ENCODE assay signal across 9 cellular contexts in genomic region chr13:73998631-73999030, GRCh38.
A peak's percentile ranks its signal among the peaks of the same experiment; 100 is the strongest.
DNase-seq lines count a peak whose midpoint lies in the region; ATAC-seq and TF ChIP-seq lines count a peak whose summit lies in the region.
"Had no signal": no experiment of that assay in that cellular context is flagged by ENCODE, and none has a peak within 500 bp of the region (broad histone marks: within the 10 kb centered on the region; RNA-seq: fewer than 3 reads in every experiment).

No MANE protein-coding gene starts in this region.

- no peak for TF ChIP-seq CTCF in GM13976 (IDR thresholded peaks at IDR 0.05; ENCODE audit: borderline replicate concordance, control extremely low read depth, extremely low read depth, insufficient read depth, missing control alignments)
- no peak for TF ChIP-seq CTCF in activated B cell treated with CpG ODN at 0.5 μM for 24 hours (IDR thresholded peaks at IDR 0.05)
- TF ChIP-seq CTCF in osteocyte (IDR thresholded peaks at IDR 0.05), result no peak

- H3K4me3 Mint-ChIP-seq in activated B cell treated with CpG ODN at 0.5 μM for 24 hours, result no peak overlapping the region
- H3K4me3 Mint-ChIP-seq in osteocyte (ENCODE audit: unreplicated experiment), result no peak overlapping the region

- CTCF ChIA-PET in activated B cell treated with CpG ODN at 0.5 μM for 24 hours (lab: Charles Lee), result interaction anchor here (1.7 kb wide), 1 partner anchor 53 kb away, joined by 6 read pairs; no protein-coding TSS in a partner anchor

- H3K27me3 Mint-ChIP-seq in activated B cell treated with CpG ODN at 0.5 μM for 24 hours (no peaks in the 10 kb centered on the region), osteocyte (ENCODE audit: unreplicated experiment) (no peaks in the 10 kb centered on the region)

- H3K27ac Mint-ChIP-seq in activated B cell treated with CpG ODN at 0.5 μM for 24 hours (peak overlapping the region; percentile 32), osteocyte (ENCODE audit: unreplicated experiment) (no peak overlapping the region)

- POLR2A ChIA-PET in activated B cell treated with CpG ODN at 0.5 μM for 24 hours (lab: Charles Lee), result interaction anchor here (1.2 kb wide), 1 partner anchor 135 kb away, joined by 3 read pairs; the partner anchor contains the start of gene KLF12

- H3K4me1 Mint-ChIP-seq in activated B cell treated with CpG ODN at 0.5 μM for 24 hours (peaks cover 43% of the 10 kb centered on the region), osteocyte (ENCODE audit: unreplicated experiment) (peaks cover 17% of the 10 kb centered on the region)

- H3K36me3 Mint-ChIP-seq in activated B cell treated with CpG ODN at 0.5 μM for 24 hours (ENCODE audit: low read depth) (peaks cover 9% of the 10 kb centered on the region), osteocyte (ENCODE audit: unreplicated experiment) (peaks cover 4% of the 10 kb centered on the region)

- intact Hi-C loops in activated B cell treated with CpG ODN at 0.5 μM for 24 hours (cut with micrococcal nuclease), result loop anchor here (2.0 to 5.0 kb wide), 2 partner anchors 16 to 161 kb away; no protein-coding TSS in a partner anchor

- in situ Hi-C loops in GM13976 (cut with MboI; ENCODE audit: low sequenced_read_pairs, unreplicated experiment), result no loop called here

- H3K9me3 Mint-ChIP-seq in activated B cell treated with CpG ODN at 0.5 μM for 24 hours, result no peaks in the 10 kb centered on the region
- no peaks in the 10 kb centered on the region for H3K9me3 Mint-ChIP-seq in osteocyte (ENCODE audit: unreplicated experiment)

- ATAC-seq in GM19328 (IDR thresholded peaks at IDR 0.05; ENCODE audit: unreplicated experiment) (peak; percentile 84), HG02884 (IDR thresholded peaks at IDR 0.05; ENCODE audit: unreplicated experiment) (peak; percentile 77), activated B cell treated with CpG ODN at 0.5 μM for 24 hours (ENCODE audit: low read depth) (peak; percentile 47)

- DNase-seq in GM13976 (ENCODE audit: low spot score) (peak; percentile 32), activated B cell treated with CpG ODN at 0.5 μM for 24 hours (no peak), HK-2 (ENCODE audit: unreplicated experiment) (no peak), CD1c-positive myeloid dendritic cell (ENCODE audit: extremely low spot score) (no peak), kidney glomerular epithelial cell (lab: John Stamatoyannopoulos, UW) (no peak), osteocyte (ENCODE audit: extremely low spot score, unreplicated experiment) (no peak)
- DNase-seq: mammary epithelial cell had no signal
